ENCODE assay signal across 17 cellular contexts in the genomic region with DNA sequence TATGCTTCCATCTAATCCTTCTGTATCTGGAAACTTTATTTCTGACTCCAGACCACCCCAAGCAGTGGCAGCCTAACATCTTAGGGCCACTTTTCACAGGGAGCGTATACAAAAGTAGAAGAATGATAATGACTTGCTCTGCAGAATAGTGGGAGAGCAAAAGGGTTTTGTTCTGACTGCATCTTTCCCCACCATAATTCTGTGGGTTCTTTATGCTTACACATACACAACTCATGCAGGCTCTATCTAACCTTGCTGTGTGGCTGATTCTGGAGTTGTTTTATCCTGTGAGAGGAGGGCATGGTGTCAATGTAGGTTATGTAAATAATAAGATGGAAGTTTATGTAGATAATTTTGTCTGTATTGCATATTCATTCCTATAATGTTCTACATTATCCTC. TPM values are rescaled to one million over a fixed set of nuclear protein-coding genes. Genes with fewer than 3 reads are reported as not detected.
"Had no signal": no experiment of that assay in that cellular context is flagged by ENCODE, and none has a peak within 500 bp of the region (broad histone marks: within the 10 kb centered on the region; RNA-seq: fewer than 3 reads in every experiment).

No MANE protein-coding gene starts in this region.

- ATAC-seq: effector memory CD8-positive, alpha-beta T cell; left ventricle myocardium superior; psoas muscle; right cardiac atrium had no signal

- H3K4me3 ChIP-seq: cardiac muscle cell, neural progenitor cell, ovary, psoas muscle, skin epidermis, testis had no signal

- H3K36me3 Mint-ChIP-seq: activated naive CD8-positive, alpha-beta T cell; neural progenitor cell; type B pancreatic cell had no signal

- H3K4me1 ChIP-seq: neural progenitor cell, psoas muscle, testis had no signal

- H3K9me3 Mint-ChIP-seq: effector memory CD8-positive, alpha-beta T cell; neural progenitor cell; type B pancreatic cell had no signal

- H3K4me2 ChIP-seq: neural progenitor cell had no signal

- H3K4me3 Mint-ChIP-seq: activated naive CD8-positive, alpha-beta T cell; effector memory CD8-positive, alpha-beta T cell; neural progenitor cell; type B pancreatic cell had no signal

- H2AFZ ChIP-seq: neural progenitor cell had no signal

- H3K27me3 ChIP-seq: cardiac muscle cell, neural progenitor cell, ovary, testis had no signal

- H3K27me3 Mint-ChIP-seq: activated naive CD8-positive, alpha-beta T cell; effector memory CD8-positive, alpha-beta T cell had no signal

- H3K9ac ChIP-seq: neural progenitor cell had no signal

- H3K27ac ChIP-seq: cardiac muscle cell, neural progenitor cell, ovary, psoas muscle, skin epidermis, testis had no signal

- H3K27ac Mint-ChIP-seq: activated naive CD8-positive, alpha-beta T cell; effector memory CD8-positive, alpha-beta T cell; neural progenitor cell; type B pancreatic cell had no signal

- H3K36me3 ChIP-seq: cardiac muscle cell, neural progenitor cell, ovary had no signal

- DNase-seq: activated CD4-positive, alpha-beta T cell treated with anti-CD3 and anti-CD28 coated beads, Interleukin-2, amount 50 U/mL, for 1 hour; activated effector memory CD4-positive, alpha-beta T cell treated with anti-CD3 and anti-CD28 coated beads, Interleukin-2, amount 50 U/mL, for 16 hours; activated T-cell treated with anti-CD3 and anti-CD28 coated beads for 4 hours; amygdala; effector memory CD8-positive, alpha-beta T cell; left ventricle myocardium superior; ovary; psoas muscle; right cardiac atrium; T1000; testis had no signal

- H3K9me3 ChIP-seq: ovary, psoas muscle, testis had no signal

RNA-seq across cellular contexts. Expression of gene NDNF, which starts 42.4 kb away (rescaled TPM):
- total RNA-seq: myocyte had no signal

RNA-seq across cellular contexts. Expression of gene TNIP3, which starts 49.4 kb away (rescaled TPM):
- total RNA-seq: cardiac muscle cell, left ventricle myocardium superior, myocyte, psoas muscle, right cardiac atrium had no signal
- polyA plus RNA-seq: cardiac muscle cell, psoas muscle, right cardiac atrium had no signal
